In genomic region chr17:75194879-75195278, GRCh38 we compare ENCODE assay signal across 30 cellular contexts. TPM values are rescaled to one million over a fixed set of nuclear protein-coding genes. Genes with fewer than 3 reads are reported as not detected.
DNase-seq lines count a peak whose midpoint lies in the region; ATAC-seq, FAIRE-seq and TF ChIP-seq lines count a peak whose summit lies in the region.
"Had no signal": no experiment of that assay in that cellular context is flagged by ENCODE, and none has a peak within 500 bp of the region (broad histone marks: within the 10 kb centered on the region; RNA-seq: fewer than 3 reads in every experiment).

No MANE protein-coding gene starts in this region.

- H3F3A ChIP-seq in PC-9 (ENCODE audit: insufficient read depth, low read depth), result peaks cover 30% of the 10 kb centered on the region

- no peaks in the 10 kb centered on the region for H3K4me1 Mint-ChIP-seq in activated T-helper 1 cell treated with anti-CD3 and anti-CD28 coated beads, Interleukin-12 subunit alpha, Interleukin-12 subunit beta, Interleukin-2, Interleukin-4 antibody, amounts not matched to agents 30 ng/mL and 10 ng/mL and 1 ng/mL, durations not matched to agents 14 hours and 24 hours and 36 hours (ENCODE audit: low read depth)
- H3K4me1 Mint-ChIP-seq: B cell; CD8-positive, alpha-beta memory T cell; WTC11 had no signal

- no peak overlapping the region for H3K27ac ChIP-seq in HepG2 (ENCODE audit: extremely low read length, insufficient read depth, low read length)
- H3K27ac ChIP-seq in right lobe of liver, result no peak overlapping the region
- peak overlapping the region; percentile 46 for H3K27ac ChIP-seq in PC-9
- H3K27ac ChIP-seq: breast epithelium, epithelial cell of prostate, Peyer's patch, psoas muscle, SJCRH30, skin epidermis had no signal

- CTCF ChIA-PET in HepG2 (lab: Yijun Ruan, JAX; ENCODE audit: low intra/inter-chr PET ratio, low total read pairs), result no interaction called here
- CTCF ChIA-PET in PC-9 (lab: Charles Lee), result no interaction called here

- no peaks in the 10 kb centered on the region for H3K9me2 ChIP-seq in PC-9 (ENCODE audit: insufficient read depth)

- BruUV-seq in HepG2 (replicated peaks; lab: Mats Ljungman, UMichigan) (no TSS peak), PC-9 (replicated peaks; lab: Mats Ljungman, UMichigan) (no TSS peak)

- peak overlapping the region; percentile 73 for H3K4me2 ChIP-seq in HepG2 (ENCODE audit: low read depth, low read length)
- peak overlapping the region; percentile 69 for H3K4me2 ChIP-seq in PC-9

- TF ChIP-seq RAD21 in HepG2 (CRISPR knock-in tag; IDR thresholded peaks at IDR 0.05), result no peak

- no peaks in the 10 kb centered on the region for H3K36me3 ChIP-seq in HepG2 (replicated peaks in 1 of 2; ENCODE audit: control insufficient read depth in 1 of 2, insufficient read depth in 2 of 2, low read length in 2 of 2)
- no peaks in the 10 kb centered on the region for H3K36me3 ChIP-seq in right lobe of liver
- no peaks in the 10 kb centered on the region for H3K36me3 ChIP-seq in PC-9 (ENCODE audit: low read depth)
- H3K36me3 ChIP-seq: breast epithelium, Peyer's patch, SJCRH30 had no signal

- H3K27ac Mint-ChIP-seq in activated T-helper 1 cell treated with anti-CD3 and anti-CD28 coated beads, Interleukin-12 subunit alpha, Interleukin-12 subunit beta, Interleukin-2, Interleukin-4 antibody, amounts not matched to agents 30 ng/mL and 10 ng/mL and 1 ng/mL, durations not matched to agents 14 hours and 24 hours and 36 hours, result no peak overlapping the region
- H3K27ac Mint-ChIP-seq: activated CD4-positive, alpha-beta T cell treated with anti-CD3 and anti-CD28 coated beads, Interleukin-2, amount 10 ng/mL, durations not matched to agents 7 days and 5 days; B cell; CD8-positive, alpha-beta memory T cell; stimulated activated naive CD8-positive, alpha-beta T cell treated with anti-CD3 and anti-CD28 coated beads, Interleukin-15, Interleukin-2, amounts not matched to agents 100 ng/mL and 50 ng/mL, for 24 hours; WTC11 had no signal

- no peaks in the 10 kb centered on the region for H4K20me1 ChIP-seq in HepG2 (ENCODE audit: insufficient read depth, low read length)
- no peaks in the 10 kb centered on the region for H4K20me1 ChIP-seq in PC-9 (ENCODE audit: insufficient read depth)

- FAIRE-seq in HepG2 (lab: Jason Lieb, UNC), result no peak
- FAIRE-seq: colon had no signal

- in situ Hi-C loops in HepG2 (cut with HindIII; ENCODE audit: extremely low pct_ligation_motif_present, low pct_unique_long_range_greater_than_20kb), result no loop called here

- H3K4me3 ChIP-seq in HepG2 (replicated peaks in 1 of 3; ENCODE audit: insufficient read depth in 1 of 3, low read depth in 2 of 3, low read length in 3 of 3), result no peak overlapping the region
- no peak overlapping the region for H3K4me3 ChIP-seq in right lobe of liver
- H3K4me3 ChIP-seq in PC-9, result no peak overlapping the region; the same call in 1 of the 2 replicates
- no peak overlapping the region for H3K4me3 ChIP-seq in foreskin fibroblast (ENCODE audit: low read depth in 1 of 2, low read length in 2 of 2)
- H3K4me3 ChIP-seq: breast epithelium, Peyer's patch, psoas muscle, SJCRH30, skin epidermis had no signal

- H3K4me3 Mint-ChIP-seq in activated T-helper 1 cell treated with anti-CD3 and anti-CD28 coated beads, Interleukin-12 subunit alpha, Interleukin-12 subunit beta, Interleukin-2, Interleukin-4 antibody, amounts not matched to agents 30 ng/mL and 10 ng/mL and 1 ng/mL, durations not matched to agents 14 hours and 24 hours and 36 hours, result no peak overlapping the region
- H3K4me3 Mint-ChIP-seq: activated CD4-positive, alpha-beta T cell treated with anti-CD3 and anti-CD28 coated beads, Interleukin-2, amount 10 ng/mL, durations not matched to agents 7 days and 5 days; activated T-cell treated with anti-CD3 and anti-CD28 coated beads, Interleukin-2, amount 50 U/mL, for 4 hours; B cell; CD8-positive, alpha-beta memory T cell; stimulated activated naive CD8-positive, alpha-beta T cell treated with anti-CD3 and anti-CD28 coated beads, Interleukin-15, Interleukin-2, amounts not matched to agents 100 ng/mL and 50 ng/mL, for 24 hours; WTC11 had no signal

- no peaks in the 10 kb centered on the region for H3K79me2 ChIP-seq in HepG2 (ENCODE audit: insufficient read depth, low read length)
- H3K79me2 ChIP-seq in PC-9 (ENCODE audit: low read depth), result no peaks in the 10 kb centered on the region

- H3K27me3 Mint-ChIP-seq in activated T-helper 1 cell treated with anti-CD3 and anti-CD28 coated beads, Interleukin-12 subunit alpha, Interleukin-12 subunit beta, Interleukin-2, Interleukin-4 antibody, amounts not matched to agents 30 ng/mL and 10 ng/mL and 1 ng/mL, durations not matched to agents 14 hours and 24 hours and 36 hours (ENCODE audit: insufficient read depth), result no peaks in the 10 kb centered on the region
- H3K27me3 Mint-ChIP-seq: activated CD4-positive, alpha-beta T cell treated with anti-CD3 and anti-CD28 coated beads, Interleukin-2, amount 10 ng/mL, durations not matched to agents 7 days and 5 days; B cell; CD8-positive, alpha-beta memory T cell; stimulated activated naive CD8-positive, alpha-beta T cell treated with anti-CD3 and anti-CD28 coated beads, Interleukin-15, Interleukin-2, amounts not matched to agents 100 ng/mL and 50 ng/mL, for 24 hours had no signal

- no peaks in the 10 kb centered on the region for H3K27me3 ChIP-seq in HepG2 (ENCODE audit: control insufficient read depth in 1 of 2, insufficient read depth in 2 of 2, low read length in 2 of 2)
- no peaks in the 10 kb centered on the region for H3K27me3 ChIP-seq in right lobe of liver
- no peaks in the 10 kb centered on the region for H3K27me3 ChIP-seq in PC-9 (ENCODE audit: insufficient read depth, low read depth)
- H3K27me3 ChIP-seq: breast epithelium, Peyer's patch, SJCRH30 had no signal

- H2AFZ ChIP-seq in HepG2 (ENCODE audit: low read length) (no peak overlapping the region), PC-9 (no peak overlapping the region)

- POLR2A ChIA-PET in HepG2 (lab: Yijun Ruan, JAX), result interaction anchor here (0.7 kb wide), 1 partner anchor 12 kb away, joined by 3 read pairs; the partner anchor contains the start of gene SUMO2
- POLR2A ChIA-PET in PC-9 (lab: Charles Lee; ENCODE audit: unreplicated experiment), result no interaction called here

- H3K9ac ChIP-seq in HepG2 (ENCODE audit: insufficient read depth, low read depth, low read length), result no peak overlapping the region

- no peaks in the 10 kb centered on the region for H3K9me3 Mint-ChIP-seq in activated T-helper 1 cell treated with anti-CD3 and anti-CD28 coated beads, Interleukin-12 subunit alpha, Interleukin-12 subunit beta, Interleukin-2, Interleukin-4 antibody, amounts not matched to agents 30 ng/mL and 10 ng/mL and 1 ng/mL, durations not matched to agents 14 hours and 24 hours and 36 hours
- H3K9me3 Mint-ChIP-seq: activated CD4-positive, alpha-beta T cell treated with anti-CD3 and anti-CD28 coated beads, Interleukin-2, amount 10 ng/mL, durations not matched to agents 7 days and 5 days; activated T-cell treated with anti-CD3 and anti-CD28 coated beads, Interleukin-2, amount 50 U/mL, for 4 hours; CD8-positive, alpha-beta memory T cell; stimulated activated naive CD8-positive, alpha-beta T cell treated with anti-CD3 and anti-CD28 coated beads, Interleukin-15, Interleukin-2, amounts not matched to agents 100 ng/mL and 50 ng/mL, for 24 hours; WTC11 had no signal

- H3K36me3 Mint-ChIP-seq in activated T-helper 1 cell treated with anti-CD3 and anti-CD28 coated beads, Interleukin-12 subunit alpha, Interleukin-12 subunit beta, Interleukin-2, Interleukin-4 antibody, amounts not matched to agents 30 ng/mL and 10 ng/mL and 1 ng/mL, durations not matched to agents 14 hours and 24 hours and 36 hours (ENCODE audit: low read depth), result no peaks in the 10 kb centered on the region
- H3K36me3 Mint-ChIP-seq: CD8-positive, alpha-beta memory T cell; WTC11 had no signal

- WGBS in HepG2 (ENCODE audit: low lambda C conversion rate), result 18% methylated on average over 4 of the region's 5 CpGs
- WGBS in right lobe of liver (ENCODE audit: insufficient coverage, low coverage, low lambda C conversion rate, missing lambda C conversion rate), result 73% methylated on average over 4 of the region's 5 CpGs

- H3K9me3 ChIP-seq in HepG2 (ENCODE audit: low read length) (no peaks in the 10 kb centered on the region), right lobe of liver (no peaks in the 10 kb centered on the region), PC-9 (ENCODE audit: insufficient read depth, low read depth) (no peaks in the 10 kb centered on the region)
- H3K9me3 ChIP-seq: breast epithelium, Peyer's patch, psoas muscle, SJCRH30 had no signal

- DNase-seq in HepG2 (ENCODE audit: low spot score) (no peak), right lobe of liver (no peak), PC-9 (peak; percentile 23 to 88), glomerular visceral epithelial cell (ENCODE audit: extremely low spot score) (peak; percentile 89), renal cortical epithelial cell (ENCODE audit: low read depth) (peak; percentile 82), foreskin fibroblast (no peak)
- no peak for DNase-seq in activated T-helper 1 cell treated with anti-CD3 and anti-CD28 coated beads, Interleukin-12 subunit alpha, Interleukin-12 subunit beta, Interleukin-2, Interleukin-4 antibody, amounts not matched to agents 30 ng/mL and 10 ng/mL and 1 ng/mL, durations not matched to agents 14 hours and 24 hours and 36 hours (ENCODE audit: low spot score)
- DNase-seq: 8988T; activated CD4-positive, alpha-beta T cell treated with anti-CD3 and anti-CD28 coated beads, Interleukin-2, amount 10 ng/mL, durations not matched to agents 7 days and 5 days; activated T-cell treated with anti-CD3 and anti-CD28 coated beads, Interleukin-2, amount 50 U/mL, for 4 hours; CD8-positive, alpha-beta memory T cell; DMS153; effector CD8-positive, alpha-beta T cell; head of caudate nucleus; left colon; mammary epithelial cell; NCI-H1105; NCI-H2029; NCI-H526; Peyer's patch; psoas muscle had no signal

- H3K4me1 ChIP-seq in HepG2 (ENCODE audit: insufficient read depth, low read length), result peaks cover 27% of the 10 kb centered on the region
- peaks cover 0 to 3% (median 0%) of the 10 kb centered on the region in 4 donors for H3K4me1 ChIP-seq in right lobe of liver
- peaks cover 5% of the 10 kb centered on the region for H3K4me1 ChIP-seq in PC-9 (replicated peaks; ENCODE audit: insufficient read depth)
- H3K4me1 ChIP-seq: breast epithelium, Peyer's patch, psoas muscle, SJCRH30 had no signal

- TF ChIP-seq CTCF in HepG2 (CRISPR knock-in tag; IDR thresholded peaks at IDR 0.05) (no peak), right lobe of liver (IDR thresholded peaks at IDR 0.05) (no peak), PC-9 (conservative IDR thresholded peaks at IDR 0.05) (no peak), foreskin fibroblast (IDR thresholded peaks at IDR 0.05; ENCODE audit: low read depth, low read length) (no peak)

- intact Hi-C loops in HepG2 (cut with micrococcal nuclease; ENCODE audit: unreplicated experiment), result no loop called here
- intact Hi-C loops in right lobe of liver (cut with DNase I), result no loop called here
- intact Hi-C loops in PC-9 (cut with micrococcal nuclease; ENCODE audit: unreplicated experiment), result no loop called here
- intact Hi-C loops in activated T-helper 1 cell treated with anti-CD3 and anti-CD28 coated beads, Interleukin-12 subunit alpha, Interleukin-12 subunit beta, Interleukin-2, Interleukin-4 antibody, amounts not matched to agents 30 ng/mL and 10 ng/mL and 1 ng/mL, durations not matched to agents 14 hours and 24 hours and 36 hours (cut with micrococcal nuclease), result no loop called here

- TF ChIP-seq POLR2A in HepG2 (IDR thresholded peaks at IDR 0.05; ENCODE audit: insufficient read depth in 1 of 2, low read depth in 2 of 2, low read length in 2 of 2) (no peak), right lobe of liver (IDR thresholded peaks at IDR 0.05) (no peak)

- TF ChIP-seq EP300 in HepG2 (IDR thresholded peaks at IDR 0.05; ENCODE audit: low read depth in 2 of 2, low read length in 2 of 2) (no peak), HepG2 (CRISPR knock-in tag; IDR thresholded peaks at IDR 0.05; ENCODE audit: borderline replicate concordance) (no peak)

- ATAC-seq in HepG2 (no peak), right lobe of liver (no peak), HG03354 (IDR thresholded peaks at IDR 0.05; ENCODE audit: poor library complexity, severe bottlenecking, unreplicated experiment) (no peak)
- ATAC-seq: activated T-cell treated with anti-CD3 and anti-CD28 coated beads, Interleukin-2, amount 50 U/mL, for 4 hours; left colon; psoas muscle; WTC11 had no signal

RNA-seq across cellular contexts. Expression of gene NUP85, which starts 10.6 kb away (rescaled TPM):
- total RNA-seq in HepG2 (2016; rRNA removed; fragmentation: Illumina TruSeq; extraction: Trizol) (122 and 124 TPM in 2 replicates), right lobe of liver (10 to 100 TPM; 15.3 to 32.8 (median 25.9) TPM), PC-9 (2021) (64.2 and 73.1 TPM in 2 replicates), renal cortical epithelial cell (27.6 and 37.7 TPM in 2 replicates)
- 32.8 and 35.7 TPM in 2 replicates for total RNA-seq in HepG2 (2016; cell fraction: cytosol; rRNA removed; fragmentation: Illumina TruSeq; extraction: Trizol; ENCODE audit: low read depth)
- total RNA-seq in HepG2 (2016; cell fraction: insoluble cytoplasmic fraction; rRNA removed; fragmentation: Illumina TruSeq; extraction: Trizol), result 119 and 122 TPM in 2 replicates
- total RNA-seq in HepG2 (2016; cell fraction: membrane; rRNA removed; fragmentation: Illumina TruSeq; extraction: Trizol), result 28.2 and 37.8 TPM in 2 replicates
- total RNA-seq in HepG2 (2016; cell fraction: nucleus; rRNA removed; fragmentation: Illumina TruSeq; extraction: Trizol), result 112 and 113 TPM in 2 replicates
- 79.4 and 89.1 TPM in 2 replicates for polyA plus RNA-seq in HepG2 (2011; rRNA removed)
- polyA plus RNA-seq in HepG2 (2011; cell fraction: cytosol; rRNA removed), result 64.8 and 78.3 TPM in 2 replicates
- polyA plus RNA-seq in HepG2 (2011; cell fraction: nucleus; rRNA removed), result 303 and 416 TPM in 2 replicates
- polyA plus RNA-seq in HepG2 (2012), result 34.4 and 62.5 TPM in 2 replicates
- polyA plus RNA-seq in HepG2 (2016; cell fraction: cytosol; fragmentation: Illumina TruSeq; extraction: Trizol; ENCODE audit: low read depth), result 17.2 and 18.1 TPM in 2 replicates
- polyA plus RNA-seq in HepG2 (2016; cell fraction: insoluble cytoplasmic fraction; fragmentation: Illumina TruSeq; extraction: Trizol; ENCODE audit: low read depth), result 81.2 and 85.9 TPM in 2 replicates
- 16.9 and 17.7 TPM in 2 replicates for polyA plus RNA-seq in HepG2 (2016; cell fraction: membrane; fragmentation: Illumina TruSeq; extraction: Trizol; ENCODE audit: low read depth)
- 226 and 250 TPM in 2 replicates for polyA plus RNA-seq in HepG2 (2016; cell fraction: nucleus; fragmentation: Illumina TruSeq; extraction: Trizol; ENCODE audit: insufficient read depth, low read depth)
- 91.6 and 267 TPM in 2 replicates for polyA minus RNA-seq in HepG2 (2011; rRNA and poly(A)+ RNA removed; ENCODE audit: low replicate concordance)
- 23.6 and 24.5 TPM in 2 replicates for polyA minus RNA-seq in HepG2 (2011; cell fraction: cytosol; rRNA and poly(A)+ RNA removed)
- polyA minus RNA-seq in HepG2 (2011; cell fraction: nucleus; rRNA and poly(A)+ RNA removed), result 69.2 and 70.3 TPM in 2 replicates
- total RNA-seq in activated T-helper 1 cell treated with anti-CD3 and anti-CD28 coated beads, Interleukin-12 subunit alpha, Interleukin-12 subunit beta, Interleukin-2, Interleukin-4 antibody, amounts not matched to agents 30 ng/mL and 10 ng/mL and 1 ng/mL, durations not matched to agents 14 hours and 24 hours and 36 hours, result 122 and 129 TPM in 2 replicates

RNA-seq across cellular contexts. Expression of gene SUMO2, which starts 12.1 kb away (rescaled TPM):
- total RNA-seq in HepG2 (2016; rRNA removed; fragmentation: Illumina TruSeq; extraction: Trizol) (553 and 842 TPM in 2 replicates), right lobe of liver (100 to 1,000 TPM in 3 of 6 experiments, 10 to 100 TPM in 3; 23.6 to 120 (median 108) TPM), PC-9 (2021) (425 and 486 TPM in 2 replicates), renal cortical epithelial cell (96.6 and 151 TPM in 2 replicates)
- 162 and 178 TPM in 2 replicates for total RNA-seq in HepG2 (2016; cell fraction: cytosol; rRNA removed; fragmentation: Illumina TruSeq; extraction: Trizol; ENCODE audit: low read depth)
- total RNA-seq in HepG2 (2016; cell fraction: insoluble cytoplasmic fraction; rRNA removed; fragmentation: Illumina TruSeq; extraction: Trizol), result 553 and 885 TPM in 2 replicates
- total RNA-seq in HepG2 (2016; cell fraction: membrane; rRNA removed; fragmentation: Illumina TruSeq; extraction: Trizol), result 469 and 483 TPM in 2 replicates
- total RNA-seq in HepG2 (2016; cell fraction: nucleus; rRNA removed; fragmentation: Illumina TruSeq; extraction: Trizol), result 195 and 213 TPM in 2 replicates
- 252 and 337 TPM in 2 replicates for polyA plus RNA-seq in HepG2 (2011; rRNA removed)
- 69.8 and 103 TPM in 2 replicates for polyA plus RNA-seq in HepG2 (2011; cell fraction: cytosol; rRNA removed)
- 25.8 and 30.1 TPM in 2 replicates for polyA plus RNA-seq in HepG2 (2011; cell fraction: nucleus; rRNA removed)
- polyA plus RNA-seq in HepG2 (2012), result 289 and 643 TPM in 2 replicates
- polyA plus RNA-seq in HepG2 (2016; cell fraction: cytosol; fragmentation: Illumina TruSeq; extraction: Trizol; ENCODE audit: low read depth), result 377 and 391 TPM in 2 replicates
- polyA plus RNA-seq in HepG2 (2016; cell fraction: insoluble cytoplasmic fraction; fragmentation: Illumina TruSeq; extraction: Trizol; ENCODE audit: low read depth), result 1,249 and 1,398 TPM in 2 replicates
- polyA plus RNA-seq in HepG2 (2016; cell fraction: membrane; fragmentation: Illumina TruSeq; extraction: Trizol; ENCODE audit: low read depth), result 612 and 621 TPM in 2 replicates
- 448 and 485 TPM in 2 replicates for polyA plus RNA-seq in HepG2 (2016; cell fraction: nucleus; fragmentation: Illumina TruSeq; extraction: Trizol; ENCODE audit: insufficient read depth, low read depth)
- polyA minus RNA-seq in HepG2 (2011; rRNA and poly(A)+ RNA removed; ENCODE audit: low replicate concordance), result 78.7 and 95.4 TPM in 2 replicates
- polyA minus RNA-seq in HepG2 (2011; cell fraction: cytosol; rRNA and poly(A)+ RNA removed), result 255 and 261 TPM in 2 replicates
- polyA minus RNA-seq in HepG2 (2011; cell fraction: nucleus; rRNA and poly(A)+ RNA removed), result 42.5 and 63.9 TPM in 2 replicates
- total RNA-seq in activated T-helper 1 cell treated with anti-CD3 and anti-CD28 coated beads, Interleukin-12 subunit alpha, Interleukin-12 subunit beta, Interleukin-2, Interleukin-4 antibody, amounts not matched to agents 30 ng/mL and 10 ng/mL and 1 ng/mL, durations not matched to agents 14 hours and 24 hours and 36 hours, result 649 and 656 TPM in 2 replicates

RNA-seq across cellular contexts. Expression of gene JPT1, which starts 40.6 kb away (rescaled TPM):
- total RNA-seq in HepG2 (2016; rRNA removed; fragmentation: Illumina TruSeq; extraction: Trizol), result 237 and 256 TPM in 2 replicates
- 86.3 and 92.6 TPM in 2 replicates for total RNA-seq in HepG2 (2016; cell fraction: cytosol; rRNA removed; fragmentation: Illumina TruSeq; extraction: Trizol; ENCODE audit: low read depth)
- total RNA-seq in HepG2 (2016; cell fraction: insoluble cytoplasmic fraction; rRNA removed; fragmentation: Illumina TruSeq; extraction: Trizol), result 209 and 270 TPM in 2 replicates
- total RNA-seq in HepG2 (2016; cell fraction: membrane; rRNA removed; fragmentation: Illumina TruSeq; extraction: Trizol), result 67.0 and 88.4 TPM in 2 replicates
- 98.2 and 106 TPM in 2 replicates for total RNA-seq in HepG2 (2016; cell fraction: nucleus; rRNA removed; fragmentation: Illumina TruSeq; extraction: Trizol)
- 32.1 and 43.3 TPM in 2 replicates for polyA plus RNA-seq in HepG2 (2011; rRNA removed)
- 92.3 and 100 TPM in 2 replicates for polyA plus RNA-seq in HepG2 (2011; cell fraction: cytosol; rRNA removed)
- 38.5 and 41.1 TPM in 2 replicates for polyA plus RNA-seq in HepG2 (2011; cell fraction: nucleus; rRNA removed)
- 103 and 127 TPM in 2 replicates for polyA plus RNA-seq in HepG2 (2012)
- 83.0 and 101 TPM in 2 replicates for polyA plus RNA-seq in HepG2 (2016; cell fraction: cytosol; fragmentation: Illumina TruSeq; extraction: Trizol; ENCODE audit: low read depth)
- 221 and 271 TPM in 2 replicates for polyA plus RNA-seq in HepG2 (2016; cell fraction: insoluble cytoplasmic fraction; fragmentation: Illumina TruSeq; extraction: Trizol; ENCODE audit: low read depth)
- polyA plus RNA-seq in HepG2 (2016; cell fraction: membrane; fragmentation: Illumina TruSeq; extraction: Trizol; ENCODE audit: low read depth), result 58.3 and 84.5 TPM in 2 replicates
- polyA plus RNA-seq in HepG2 (2016; cell fraction: nucleus; fragmentation: Illumina TruSeq; extraction: Trizol; ENCODE audit: insufficient read depth, low read depth), result 169 and 181 TPM in 2 replicates
- 28.4 and 46.4 TPM in 2 replicates for polyA minus RNA-seq in HepG2 (2011; rRNA and poly(A)+ RNA removed; ENCODE audit: low replicate concordance)
- polyA minus RNA-seq in HepG2 (2011; cell fraction: cytosol; rRNA and poly(A)+ RNA removed), result 50.6 and 65.7 TPM in 2 replicates
- 30.4 and 32.2 TPM in 2 replicates for polyA minus RNA-seq in HepG2 (2011; cell fraction: nucleus; rRNA and poly(A)+ RNA removed)
- 10 to 100 TPM; 16.7 to 57.8 (median 29.5) TPM for total RNA-seq in right lobe of liver
- 250 and 277 TPM in 2 replicates for total RNA-seq in PC-9 (2021)
- 171 and 366 TPM in 2 replicates for total RNA-seq in renal cortical epithelial cell
- 271 and 299 TPM in 2 replicates for total RNA-seq in activated T-helper 1 cell treated with anti-CD3 and anti-CD28 coated beads, Interleukin-12 subunit alpha, Interleukin-12 subunit beta, Interleukin-2, Interleukin-4 antibody, amounts not matched to agents 30 ng/mL and 10 ng/mL and 1 ng/mL, durations not matched to agents 14 hours and 24 hours and 36 hours

Comparison
In these comparisons a context has a peak if more than half of its experiments do, and no peak if none do; other contexts are left out.
1. DNase-seq: peak in PC-9 (2 of 2), glomerular visceral epithelial cell (single experiment) and renal cortical epithelial cell (single experiment); none in HepG2 (single experiment), right lobe of liver (0 of 3), activated T-helper 1 cell treated with anti-CD3 and anti-CD28 coated beads, Interleukin-12 subunit alpha, Interleukin-12 subunit beta, Interleukin-2, Interleukin-4 antibody, amounts not matched to agents 30 ng/mL and 10 ng/mL and 1 ng/mL, durations not matched to agents 14 hours and 24 hours and 36 hours (single experiment) and foreskin fibroblast (0 of 2).